32 cellular contexts compared by ENCODE assay signal in the genomic region with DNA sequence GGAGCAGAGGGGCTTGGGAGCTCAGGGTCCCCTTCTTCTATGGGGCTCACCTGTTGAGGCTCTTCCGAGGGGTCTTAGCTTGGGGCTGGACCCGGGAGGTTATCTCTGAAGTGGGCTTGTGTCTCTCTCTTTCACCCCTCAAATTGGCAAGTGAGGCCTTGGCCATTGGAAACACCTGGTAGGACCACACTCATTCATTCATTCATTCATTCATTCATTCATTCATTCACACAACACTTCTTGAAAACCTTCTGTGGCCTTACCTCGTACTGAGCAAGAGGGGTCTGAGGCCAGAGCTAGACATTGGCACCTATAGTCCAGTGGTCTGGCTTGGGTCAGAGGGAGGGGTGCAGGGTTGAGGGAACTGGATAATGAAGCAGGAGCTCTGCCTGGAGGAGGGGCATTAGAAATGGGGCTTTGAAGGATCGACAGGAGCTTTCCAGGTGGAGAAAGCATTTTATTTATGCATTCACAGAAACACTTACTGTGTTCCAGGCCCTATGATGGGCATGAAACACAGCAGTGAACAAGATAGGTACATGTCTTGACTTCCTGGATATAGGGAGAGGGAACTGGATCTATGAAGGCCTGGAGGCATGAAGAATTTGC. TPM values are rescaled to one million over a fixed set of nuclear protein-coding genes. Genes with fewer than 3 reads are reported as not detected.
"Had no signal": no experiment of that assay in that cellular context is flagged by ENCODE, and none has a peak within 500 bp of the region (broad histone marks: within the 10 kb centered on the region; RNA-seq: fewer than 3 reads in every experiment).

No MANE protein-coding gene starts in this region.

- H3K79me2 ChIP-seq: parathyroid adenoma had no signal

- FAIRE-seq: urothelium cell line had no signal

- H3K9me3 ChIP-seq: ovary, psoas muscle, spleen, thoracic aorta, thyroid gland, tibial nerve, upper lobe of left lung, vagina had no signal

- DNase-seq: natural killer cell; occipital lobe; ovary; psoas muscle; spleen; stimulated activated CD4-positive, alpha-beta T cell treated with anti-CD3 and anti-CD28 coated beads, Interleukin-12 subunit alpha, Interleukin-12 subunit beta, amount 100 ng/mL, for 4 hours; stimulated activated CD4-positive, alpha-beta T cell treated with anti-CD3 and anti-CD28 coated beads, Interleukin-1b, Interleukin-23, amount 100 ng/mL, for 48 hours; stimulated activated CD4-positive, alpha-beta T cell treated with anti-CD3 and anti-CD28 coated beads, Interleukin-4, amount 100 ng/mL, for 1 hour; stimulated activated CD4-positive, alpha-beta T cell treated with anti-CD3 and anti-CD28 coated beads, Interleukin-4, amount 100 ng/mL, for 4 hours; stimulated activated CD8-positive, alpha-beta memory T cell treated with anti-CD3 and anti-CD28 coated beads, Interleukin-4, amount 100 ng/mL, for 48 hours; stimulated activated naive CD4-positive, alpha-beta T cell; stimulated activated naive CD8-positive, alpha-beta T cell treated with anti-CD3 and anti-CD28 coated beads, Interleukin-15, amount 100 ng/mL, for 72 hours; stimulated activated naive CD8-positive, alpha-beta T cell treated with anti-CD3 and anti-CD28 coated beads, Interleukin-15, Interleukin-2, amounts not matched to agents 100 U/mL and 50 U/mL, for 24 hours; thyroid gland; trophoblast cell; upper lobe of left lung had no signal

- H3K4me3 ChIP-seq: neural progenitor cell, ovary, psoas muscle, skin epidermis, smooth muscle cell, spleen, thoracic aorta, thyroid gland, tibial nerve, upper lobe of left lung, vagina had no signal

- ATAC-seq: natural killer cell; psoas muscle; right cardiac atrium; sciatic nerve; stimulated activated memory B cell treated with anti-CD40 and anti-IgM and Interleukin-4, amounts not matched to agents 10 μg/mL and 1 μg/mL and 100 μg/mL, for 72 hours; stimulated activated naive CD8-positive, alpha-beta T cell treated with anti-CD3 and anti-CD28 coated beads, Interleukin-15, amount 100 ng/mL, for 72 hours; stimulated activated naive CD8-positive, alpha-beta T cell treated with anti-CD3 and anti-CD28 coated beads, Interleukin-15, Interleukin-2, amounts not matched to agents 100 U/mL and 50 U/mL, for 24 hours had no signal

- H3K27me3 ChIP-seq: neural progenitor cell, ovary, thyroid gland had no signal

- H3K4me2 ChIP-seq: neural progenitor cell, smooth muscle cell had no signal

- H3K36me3 ChIP-seq: neural progenitor cell, ovary, spleen, thoracic aorta, thyroid gland, tibial nerve, upper lobe of left lung, vagina had no signal

- H3K27ac ChIP-seq: neural progenitor cell, ovary, parathyroid adenoma, psoas muscle, skin epidermis, spleen, thoracic aorta, thyroid gland, tibial nerve, upper lobe of left lung, vagina had no signal

- H2AFZ ChIP-seq: neural progenitor cell, parathyroid adenoma had no signal

- H3K4me1 ChIP-seq: parathyroid adenoma, psoas muscle, thyroid gland had no signal

- H3K9ac ChIP-seq: neural progenitor cell, parathyroid adenoma had no signal

RNA-seq across cellular contexts. Expression of gene CELF5, which starts 5.5 kb away (rescaled TPM):
- total RNA-seq: osteoblast, psoas muscle, smooth muscle cell, subcutaneous adipose tissue, thoracic aorta, thyroid gland, tibial nerve, vagina had no signal
- polyA plus RNA-seq: right cardiac atrium had no signal

RNA-seq across cellular contexts. Expression of gene S1PR4, which starts 51.4 kb away (rescaled TPM):
- total RNA-seq: osteoblast, progenitor cell of endocrine pancreas, smooth muscle cell, temporal lobe, vagina had no signal
- polyA plus RNA-seq: neural cell, smooth muscle cell had no signal
